In the genomic region with DNA sequence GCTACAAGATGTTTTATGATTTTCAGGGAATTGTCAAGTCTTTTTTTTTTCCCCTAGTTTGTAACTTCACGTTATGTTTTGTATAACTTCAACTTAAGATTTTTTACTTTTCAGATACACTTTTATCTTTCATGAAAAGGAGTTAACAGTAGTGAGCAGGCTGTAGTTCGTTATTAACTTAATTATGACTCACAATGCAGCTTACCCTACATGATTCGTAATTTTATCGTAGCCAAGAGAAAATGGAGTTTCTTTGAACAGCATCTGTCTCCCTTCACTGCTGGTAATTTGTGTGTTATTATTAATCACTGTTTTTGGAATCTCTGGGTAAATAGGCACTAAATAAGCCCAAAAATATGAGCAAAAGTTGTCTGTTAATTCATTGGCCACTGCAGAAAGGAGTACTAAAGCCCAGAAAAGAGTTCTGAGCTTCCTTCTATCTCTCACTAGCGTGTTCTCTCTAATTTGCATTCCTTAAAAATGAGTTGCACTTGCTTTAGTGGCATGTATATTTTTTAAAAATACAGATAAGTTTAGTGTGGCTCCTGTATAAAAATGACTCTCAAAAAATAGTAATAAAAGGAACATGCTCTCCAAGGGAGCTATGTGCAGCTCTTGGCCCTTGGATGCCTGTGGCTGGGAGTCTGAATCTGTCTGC, we compare ENCODE assay signal across 18 cellular contexts. TPM values are rescaled to one million over a fixed set of nuclear protein-coding genes. Genes with fewer than 3 reads are reported as not detected.
DNase-seq lines count a peak whose midpoint lies in the region; ATAC-seq, FAIRE-seq and TF ChIP-seq lines count a peak whose summit lies in the region.
"Had no signal": no experiment of that assay in that cellular context is flagged by ENCODE, and none has a peak within 500 bp of the region (broad histone marks: within the 10 kb centered on the region; RNA-seq: fewer than 3 reads in every experiment).

No MANE protein-coding gene starts in this region.

- no TSS peak for BruUV-seq in Calu3 (replicated peaks; lab: Mats Ljungman, UMichigan)

- no peak for ATAC-seq in GM19328 (IDR thresholded peaks at IDR 0.05; ENCODE audit: unreplicated experiment)
- ATAC-seq in HG03139 (IDR thresholded peaks at IDR 0.05; ENCODE audit: unreplicated experiment), result no peak
- ATAC-seq: PC-3 had no signal

- peaks cover 12% of the 10 kb centered on the region for H3K9me3 Mint-ChIP-seq in Calu3 (ENCODE audit: low read depth, unreplicated experiment)
- peaks cover 28% of the 10 kb centered on the region for H3K9me3 Mint-ChIP-seq in HFFc6
- peaks cover 11% of the 10 kb centered on the region for H3K9me3 Mint-ChIP-seq in astrocyte (ENCODE audit: unreplicated experiment)
- H3K9me3 Mint-ChIP-seq in nephron, result peaks cover 41% of the 10 kb centered on the region

- peaks cover 49% of the 10 kb centered on the region for H4K20me1 ChIP-seq in astrocyte (ENCODE audit: insufficient read depth, low read length)

- TF ChIP-seq CTCF in Calu3 (IDR thresholded peaks at IDR 0.05; ENCODE audit: unreplicated experiment), result no peak
- no peak for TF ChIP-seq CTCF in HFFc6 (IDR thresholded peaks at IDR 0.05)
- no peak for TF ChIP-seq CTCF in astrocyte (IDR thresholded peaks at IDR 0.05; ENCODE audit: insufficient read depth, low read depth, low read length)
- TF ChIP-seq CTCF in nephron (IDR thresholded peaks at IDR 0.05; ENCODE audit: unreplicated experiment in 3 of 3), result no peak
- no peak for TF ChIP-seq CTCF in dorsolateral prefrontal cortex (IDR thresholded peaks at IDR 0.05 in 54 of 56, conservative IDR thresholded peaks at IDR 0.05 in 2 of 56; ENCODE audit: low read depth in 1 of 56, partially characterized antibody in 56 of 56)

- no peak overlapping the region for H3K9ac ChIP-seq in astrocyte (ENCODE audit: low read length)

- FAIRE-seq in astrocyte (lab: Jason Lieb, UNC), result peak; percentile 65

- H3K4me1 Mint-ChIP-seq in Calu3 (ENCODE audit: low read depth, unreplicated experiment), result peaks cover 34% of the 10 kb centered on the region
- peaks cover 69% of the 10 kb centered on the region for H3K4me1 Mint-ChIP-seq in HFFc6 (ENCODE audit: low read depth)
- peaks cover 2% of the 10 kb centered on the region for H3K4me1 Mint-ChIP-seq in astrocyte (ENCODE audit: low read depth, unreplicated experiment)
- peaks cover 2% of the 10 kb centered on the region for H3K4me1 Mint-ChIP-seq in nephron

- H3K4me2 ChIP-seq in astrocyte (ENCODE audit: low read length), result no peak overlapping the region

- intact Hi-C loops in Calu3 (cut with micrococcal nuclease; ENCODE audit: unreplicated experiment), result no loop called here
- intact Hi-C loops in dorsolateral prefrontal cortex (cut with DNase I), result no loop called here
- intact Hi-C loops in posterior vena cava (cut with DNase I), result no loop called here

- no peaks in the 10 kb centered on the region for H3K4me1 ChIP-seq in astrocyte (ENCODE audit: insufficient read depth, low read length)

- H3K27me3 Mint-ChIP-seq in Calu3 (ENCODE audit: unreplicated experiment), result no peaks in the 10 kb centered on the region
- H3K27me3 Mint-ChIP-seq in HFFc6 (ENCODE audit: insufficient read depth), result no peaks in the 10 kb centered on the region; the same call in 1 of the 2 replicates
- no peaks in the 10 kb centered on the region for H3K27me3 Mint-ChIP-seq in astrocyte (ENCODE audit: low read depth, unreplicated experiment)
- H3K27me3 Mint-ChIP-seq in nephron (ENCODE audit: low read depth), result no peaks in the 10 kb centered on the region

- H3K27ac Mint-ChIP-seq in Calu3 (ENCODE audit: unreplicated experiment), result peak overlapping the region; percentile 46
- H3K27ac Mint-ChIP-seq in HFFc6, result peak overlapping the region; percentile 92
- no peak overlapping the region for H3K27ac Mint-ChIP-seq in astrocyte (ENCODE audit: unreplicated experiment)
- H3K27ac Mint-ChIP-seq in nephron, result peak overlapping the region in 2 of 3 experiments; percentile 13 to 53

- peaks cover 96% of the 10 kb centered on the region for H3K79me2 ChIP-seq in astrocyte (ENCODE audit: insufficient read depth, low read length)

- CTCF ChIA-PET in Calu3 (lab: Charles Lee), result interaction anchor here (0.6 to 1.0 kb wide), 3 partner anchors 61 to 422 kb away, joined by 3 to 5 read pairs (median 4); no protein-coding TSS in a partner anchor

- H3K36me3 Mint-ChIP-seq in Calu3 (ENCODE audit: insufficient read depth, unreplicated experiment), result peaks cover 3% of the 10 kb centered on the region
- peaks cover 52% of the 10 kb centered on the region for H3K36me3 Mint-ChIP-seq in HFFc6 (ENCODE audit: low read depth)
- H3K36me3 Mint-ChIP-seq in astrocyte (ENCODE audit: low read depth, unreplicated experiment), result peaks cover 40% of the 10 kb centered on the region
- peaks cover 77% of the 10 kb centered on the region for H3K36me3 Mint-ChIP-seq in nephron (ENCODE audit: low read depth)

- no peaks in the 10 kb centered on the region for H3K9me3 ChIP-seq in astrocyte (ENCODE audit: insufficient read depth, low read depth, low read length)

- no peak overlapping the region for H2AFZ ChIP-seq in astrocyte (ENCODE audit: low read depth, low read length)

- H3K27me3 ChIP-seq in astrocyte (ENCODE audit: insufficient read depth, low read length) (no peaks in the 10 kb centered on the region), dorsolateral prefrontal cortex (no peaks in the 10 kb centered on the region)

- H3K4me3 ChIP-seq in astrocyte (ENCODE audit: insufficient read depth, low read depth, low read length), result no peak overlapping the region
- H3K4me3 ChIP-seq in dorsolateral prefrontal cortex, result no peak overlapping the region

- peak overlapping the region; percentile 10 for H3K4me3 Mint-ChIP-seq in Calu3 (ENCODE audit: low read depth, unreplicated experiment)
- H3K4me3 Mint-ChIP-seq in HFFc6, result peak overlapping the region; percentile 85
- no peak overlapping the region for H3K4me3 Mint-ChIP-seq in astrocyte (ENCODE audit: unreplicated experiment)
- no peak overlapping the region for H3K4me3 Mint-ChIP-seq in nephron

- H3K36me3 ChIP-seq in astrocyte (ENCODE audit: insufficient read depth, low read length), result no peaks in the 10 kb centered on the region

- H3K27ac ChIP-seq in astrocyte (ENCODE audit: low read depth, low read length) (no peak overlapping the region), dorsolateral prefrontal cortex (no peak overlapping the region)
- H3K27ac ChIP-seq: C4-2B had no signal

- DNase-seq in Calu3, result no peak
- peak; percentile 63 for DNase-seq in HFFc6
- DNase-seq in astrocyte (ENCODE audit: low read depth), result no peak
- no peak for DNase-seq in dorsolateral prefrontal cortex
- DNase-seq in posterior vena cava (ENCODE audit: low spot score), result no peak
- DNase-seq: COR-L47, DMS53, GF-D8, GOT3, NCI-H1048, NCI-H1694, NCI-H2107, NCI-H345, PC-3 had no signal

RNA-seq across cellular contexts. Expression of a gene that starts 36.1 kb away (rescaled TPM):
- total RNA-seq in Calu3 (2022) (58.1 and 64.8 TPM in 2 replicates), astrocyte (68.6 and 70.2 TPM in 2 replicates), dorsolateral prefrontal cortex (10 to 100 TPM; 20.4 to 35.1 (median 28.8) TPM), posterior vena cava (10 to 100 TPM; 22.1 to 23.7 TPM)
- total RNA-seq in HFFc6 (2021; fragmentation: NEBNext Ultra II Directional; extraction: Animal tissue kit (Norgen Biotek cat#: 25700)), result 10 to 100 TPM; 43.3 to 53.9 (median 45.7) TPM

Comparison
In these comparisons a context has a peak if more than half of its experiments do, and no peak if none do; other contexts are left out.
1. H3K4me3 Mint-ChIP-seq: peak in Calu3 (single experiment) and HFFc6 (single experiment); none in astrocyte (single experiment) and nephron (0 of 3).